Comparison of ENCODE assay signal across 21 cellular contexts in the genomic region with DNA sequence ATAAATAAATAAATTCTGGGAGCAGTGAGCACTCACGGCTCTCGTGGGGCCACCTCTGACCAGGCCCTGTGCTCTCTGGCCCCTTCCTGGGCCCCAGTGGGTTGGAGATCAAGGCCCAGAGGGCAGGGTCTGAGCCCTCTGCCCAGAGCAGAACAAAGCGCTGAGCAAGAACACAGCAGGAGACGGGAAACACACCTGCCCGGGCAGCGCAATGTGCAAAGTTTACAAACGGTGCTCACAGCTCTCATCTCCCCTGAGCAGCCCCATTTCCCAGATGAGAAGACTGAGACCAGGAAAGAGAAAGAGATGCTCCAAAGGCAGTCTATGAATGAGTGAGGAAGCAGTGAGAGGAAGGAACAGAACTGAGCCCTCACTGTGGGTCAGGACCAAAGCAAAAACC. TPM values are rescaled to one million over a fixed set of nuclear protein-coding genes. Genes with fewer than 3 reads are reported as not detected.
DNase-seq lines count a peak whose midpoint lies in the region; FAIRE-seq and TF ChIP-seq lines count a peak whose summit lies in the region.
"Had no signal": no experiment of that assay in that cellular context is flagged by ENCODE, and none has a peak within 500 bp of the region (broad histone marks: within the 10 kb centered on the region; RNA-seq: fewer than 3 reads in every experiment).

No MANE protein-coding gene starts in this region.

- H3K4me3 Mint-ChIP-seq in T-helper 1 cell treated with Interleukin-12 subunit alpha and Interleukin-12 subunit beta and Interleukin-4 antibody, amounts not matched to agents 30 μg/mL and 1 μg/mL, for 36 hours: no peak overlapping the region
- peak overlapping the region; percentile 76 for H3K4me3 Mint-ChIP-seq in astrocyte (ENCODE audit: unreplicated experiment)

- peak overlapping the region; percentile 75 for H2BK5ac ChIP-seq in neuronal stem cell (ENCODE audit: low read length)

- H3K36me3 ChIP-seq in astrocyte (ENCODE audit: insufficient read depth, low read length) (no peaks in the 10 kb centered on the region), neuronal stem cell (replicated peaks in 1 of 2; ENCODE audit: control insufficient read depth in 2 of 2, insufficient read depth in 2 of 2, low read length in 2 of 2) (no peaks in the 10 kb centered on the region)
- H3K36me3 ChIP-seq: BLaER1, MG63 had no signal

- no peaks in the 10 kb centered on the region for H3K9me3 ChIP-seq in astrocyte (ENCODE audit: insufficient read depth, low read depth, low read length)
- H3K9me3 ChIP-seq in neuronal stem cell (replicated peaks in 1 of 2; ENCODE audit: control insufficient read depth in 2 of 2, insufficient read depth in 1 of 2, low read depth in 1 of 2, low read length in 2 of 2): peaks cover 0 to 5% of the 10 kb centered on the region in 2 donors
- H3K9me3 ChIP-seq: MG63 had no signal

- no peak overlapping the region for H3K4me3 ChIP-seq in astrocyte (ENCODE audit: insufficient read depth, low read depth, low read length)
- no peak overlapping the region for H3K4me3 ChIP-seq in neuronal stem cell (ENCODE audit: low read length in 2 of 2)
- H3K4me3 ChIP-seq: BLaER1, MG63 had no signal

- H2BK15ac ChIP-seq in neuronal stem cell (ENCODE audit: low read length): peak overlapping the region; percentile 49

- H3K4me1 Mint-ChIP-seq in T-helper 1 cell treated with Interleukin-12 subunit alpha and Interleukin-12 subunit beta and Interleukin-4 antibody, amounts not matched to agents 30 μg/mL and 1 μg/mL, for 36 hours (ENCODE audit: low read depth): peaks cover 4% of the 10 kb centered on the region
- peaks cover 6% of the 10 kb centered on the region for H3K4me1 Mint-ChIP-seq in astrocyte (ENCODE audit: low read depth, unreplicated experiment)

- no peaks in the 10 kb centered on the region for H3K79me1 ChIP-seq in neuronal stem cell (ENCODE audit: low read depth, low read length)

- no peaks in the 10 kb centered on the region for H3K27me3 ChIP-seq in astrocyte (ENCODE audit: insufficient read depth, low read length)
- no peaks in the 10 kb centered on the region for H3K27me3 ChIP-seq in neuronal stem cell (ENCODE audit: control insufficient read depth in 3 of 3, insufficient read depth in 3 of 3, low read depth in 1 of 3, low read length in 3 of 3)
- H3K27me3 ChIP-seq: BLaER1, MG63 had no signal

- no peak overlapping the region for H4K91ac ChIP-seq in neuronal stem cell (ENCODE audit: low read depth, low read length, poor library complexity)

- H4K8ac ChIP-seq in neuronal stem cell (ENCODE audit: low read depth, low read length): no peak overlapping the region

- FAIRE-seq in astrocyte (lab: Jason Lieb, UNC): no peak
- FAIRE-seq: GM12891 had no signal

- no peak for TF ChIP-seq CTCF in GM13976 (IDR thresholded peaks at IDR 0.05; ENCODE audit: borderline replicate concordance, control extremely low read depth, extremely low read depth, insufficient read depth, missing control alignments)
- no peak for TF ChIP-seq CTCF in astrocyte (IDR thresholded peaks at IDR 0.05; ENCODE audit: insufficient read depth, low read depth, low read length)

- H3K9ac ChIP-seq in astrocyte (ENCODE audit: low read length): no peak overlapping the region
- no peak overlapping the region for H3K9ac ChIP-seq in neuronal stem cell (ENCODE audit: low read depth, low read length, poor library complexity)
- H3K9ac ChIP-seq: BLaER1 had no signal

- no peak for DNase-seq in T-helper 1 cell
- peak; percentile 11 for DNase-seq in GM13976 (ENCODE audit: low spot score)
- no peak for DNase-seq in astrocyte (ENCODE audit: low read depth)
- DNase-seq in neuronal stem cell (ENCODE audit: low spot score): no peak
- DNase-seq in NCI-H446 treated with DMSO at 0.1 percent for 48 hours (lab: John Stamatoyannopoulos, UW): no peak
- no peak for DNase-seq in superior temporal gyrus (ENCODE audit: extremely low spot score)
- DNase-seq in NCI-H2107 (lab: John Stamatoyannopoulos, UW): no peak
- DNase-seq: CD4-positive, alpha-beta memory T cell; DND-41; GOT3; MG63; NCI-H1417; NCI-H1694 treated with DMSO at 0.1 percent for 48 hours; NCI-H2081 treated with DMSO at 0.1 percent for 48 hours; NCI-H446; NCI-H526 treated with DMSO at 0.1 percent for 48 hours; OCI-M1 had no signal

- WGBS in neuronal stem cell (ENCODE audit: extremely low coverage in 2 of 2, insufficient read length in 2 of 2, insufficient replicate concordance in 1 of 2), 2 donors: no CpG with 5 or more reads among the region's 7 CpGs

- H3K9me3 Mint-ChIP-seq in T-helper 1 cell treated with Interleukin-12 subunit alpha and Interleukin-12 subunit beta and Interleukin-4 antibody, amounts not matched to agents 30 μg/mL and 1 μg/mL, for 36 hours: no peaks in the 10 kb centered on the region
- H3K9me3 Mint-ChIP-seq in astrocyte (ENCODE audit: unreplicated experiment): no peaks in the 10 kb centered on the region

- no peak overlapping the region for H3K4ac ChIP-seq in neuronal stem cell (ENCODE audit: low read length)

- H4K20me1 ChIP-seq in astrocyte (ENCODE audit: insufficient read depth, low read length): no peaks in the 10 kb centered on the region
- H4K20me1 ChIP-seq: BLaER1 had no signal

- peaks cover 7% of the 10 kb centered on the region for H3K27me3 Mint-ChIP-seq in T-helper 1 cell treated with Interleukin-12 subunit alpha and Interleukin-12 subunit beta and Interleukin-4 antibody, amounts not matched to agents 30 μg/mL and 1 μg/mL, for 36 hours (ENCODE audit: low read depth)
- H3K27me3 Mint-ChIP-seq in astrocyte (ENCODE audit: low read depth, unreplicated experiment): no peaks in the 10 kb centered on the region
- H3K27me3 Mint-ChIP-seq: CD4-positive, alpha-beta memory T cell had no signal

- H3K79me2 ChIP-seq in astrocyte (ENCODE audit: insufficient read depth, low read length): no peaks in the 10 kb centered on the region

- in situ Hi-C loops in GM13976 (cut with MboI; ENCODE audit: low sequenced_read_pairs, unreplicated experiment): no loop called here

- H3K4me2 ChIP-seq in astrocyte (ENCODE audit: low read length) (no peak overlapping the region), neuronal stem cell (ENCODE audit: insufficient read depth, low read length, poor library complexity, severe bottlenecking) (no peak overlapping the region)
- H3K4me2 ChIP-seq: BLaER1 had no signal

- peak overlapping the region; percentile 92 for H2AK5ac ChIP-seq in neuronal stem cell (ENCODE audit: low read depth, low read length)

- peak overlapping the region; percentile 28 for H2BK120ac ChIP-seq in neuronal stem cell (ENCODE audit: low read depth, low read length)

- no peak overlapping the region for H2AFZ ChIP-seq in astrocyte (ENCODE audit: low read depth, low read length)
- H2AFZ ChIP-seq in neuronal stem cell (ENCODE audit: low read length): no peak overlapping the region

- H3K36me3 Mint-ChIP-seq in T-helper 1 cell treated with Interleukin-12 subunit alpha and Interleukin-12 subunit beta and Interleukin-4 antibody, amounts not matched to agents 30 μg/mL and 1 μg/mL, for 36 hours (ENCODE audit: low read depth): no peaks in the 10 kb centered on the region
- H3K36me3 Mint-ChIP-seq in astrocyte (ENCODE audit: low read depth, unreplicated experiment): no peaks in the 10 kb centered on the region
- H3K36me3 Mint-ChIP-seq: CD4-positive, alpha-beta memory T cell had no signal

- H3K14ac ChIP-seq in neuronal stem cell (ENCODE audit: low read length): peak overlapping the region; percentile 98

- H3K27ac ChIP-seq in astrocyte (ENCODE audit: low read depth, low read length): no peak overlapping the region
- H3K27ac ChIP-seq in neuronal stem cell (replicated peaks; ENCODE audit: low read length): no peak overlapping the region
- H3K27ac ChIP-seq: 22Rv1, BLaER1 had no signal

- peak overlapping the region; percentile 76 for H3K18ac ChIP-seq in neuronal stem cell (ENCODE audit: low read length)

- H3K27ac Mint-ChIP-seq in T-helper 1 cell treated with Interleukin-12 subunit alpha and Interleukin-12 subunit beta and Interleukin-4 antibody, amounts not matched to agents 30 μg/mL and 1 μg/mL, for 36 hours: peak overlapping the region; percentile 9
- H3K27ac Mint-ChIP-seq in astrocyte (ENCODE audit: unreplicated experiment): no peak overlapping the region

- H3K4me1 ChIP-seq in astrocyte (ENCODE audit: insufficient read depth, low read length) (no peaks in the 10 kb centered on the region), neuronal stem cell (ENCODE audit: control insufficient read depth in 2 of 2, insufficient read depth in 1 of 2, low read depth in 1 of 2, low read length in 2 of 2) (peaks cover 0 to 5% of the 10 kb centered on the region in 2 donors)

- no peak overlapping the region for H2BK12ac ChIP-seq in neuronal stem cell (ENCODE audit: low read length)

- H3K23ac ChIP-seq in neuronal stem cell (ENCODE audit: low read depth, low read length, poor library complexity): no peak overlapping the region

RNA-seq across cellular contexts. Expression of gene METTL27, which starts 3.0 kb away (rescaled TPM):
- 2.1 and 2.5 TPM in 2 replicates for total RNA-seq in astrocyte
- polyA plus RNA-seq in neuronal stem cell (2013, experiment 1 of 2): 2.8 TPM
- 3.3 TPM for polyA plus RNA-seq in neuronal stem cell (2013, experiment 2 of 2)

RNA-seq across cellular contexts. Expression of gene CLDN4, which starts 8.5 kb away (rescaled TPM):
- total RNA-seq in astrocyte: 13.7 and 32.5 TPM in 2 replicates
- 4.1 TPM for polyA plus RNA-seq in neuronal stem cell (2013, experiment 1 of 2)
- polyA plus RNA-seq in neuronal stem cell (2013, experiment 2 of 2): 4.0 TPM
- total RNA-seq: CD4-positive, alpha-beta memory T cell had no signal

RNA-seq across cellular contexts. Expression of gene TMEM270, which starts 21.7 kb away (rescaled TPM):
- not detected in 2 replicates for total RNA-seq in astrocyte
- polyA plus RNA-seq in neuronal stem cell (2013, experiment 1 of 2): not detected
- 0.04 TPM for polyA plus RNA-seq in neuronal stem cell (2013, experiment 2 of 2)
- total RNA-seq: CD4-positive, alpha-beta memory T cell had no signal
- polyA plus RNA-seq: CD4-positive, alpha-beta memory T cell had no signal
